ENCODE assay signal across 1 cellular context in the genomic region with DNA sequence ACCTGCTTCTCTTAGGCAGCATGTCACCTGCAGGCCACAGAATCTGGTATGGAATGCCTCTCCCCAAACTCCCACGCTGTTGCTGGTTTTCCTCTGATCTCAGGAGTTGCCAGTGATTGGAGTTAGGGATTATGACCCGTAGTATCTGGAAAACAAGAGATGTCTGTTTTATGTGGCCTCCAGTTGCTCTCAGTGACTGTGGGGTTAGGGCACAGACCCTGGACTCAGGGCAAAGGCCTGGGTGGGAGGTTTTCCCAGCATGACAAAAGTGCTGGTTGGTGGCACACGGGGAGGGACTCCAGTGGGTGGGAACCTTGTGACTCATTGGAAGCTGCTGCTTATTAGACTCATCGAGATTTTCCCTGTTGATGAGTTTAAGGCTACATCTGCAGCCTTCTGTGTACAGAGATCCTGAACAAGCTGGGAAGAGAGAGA.
TF ChIP-seq lines count a peak whose summit lies in the region.

A gene with protein sequence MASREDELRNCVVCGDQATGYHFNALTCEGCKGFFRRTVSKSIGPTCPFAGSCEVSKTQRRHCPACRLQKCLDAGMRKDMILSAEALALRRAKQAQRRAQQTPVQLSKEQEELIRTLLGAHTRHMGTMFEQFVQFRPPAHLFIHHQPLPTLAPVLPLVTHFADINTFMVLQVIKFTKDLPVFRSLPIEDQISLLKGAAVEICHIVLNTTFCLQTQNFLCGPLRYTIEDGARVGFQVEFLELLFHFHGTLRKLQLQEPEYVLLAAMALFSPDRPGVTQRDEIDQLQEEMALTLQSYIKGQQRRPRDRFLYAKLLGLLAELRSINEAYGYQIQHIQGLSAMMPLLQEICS (minus strand): TSS at position 165 of the 435 bp plus-strand sequence. CDS start 1,638 bp downstream, outside the sequence.

TF ChIP-seq in K562, 482 proteins besides CTCF, POLR2A, EP300 and RAD21 (continued from another document):
- TF ChIP-seq ZNF274 (IDR thresholded peaks at IDR 0.05; ENCODE audit: borderline replicate concordance, low read depth, low read length) (no peak), ZNF584 (CRISPR knock-in tag; IDR thresholded peaks at IDR 0.05; ENCODE audit: low read depth) (no peak), NCOA1 (IDR thresholded peaks at IDR 0.05; ENCODE audit: low read depth) (no peak), SIX5 (IDR thresholded peaks at IDR 0.05; ENCODE audit: borderline replicate concordance in 1 of 2, insufficient read depth in 1 of 2, low read depth in 1 of 2, low read length in 2 of 2) (no peak), ZFP1 (CRISPR knock-in tag; IDR thresholded peaks at IDR 0.05) (no peak), POLR2G (IDR thresholded peaks at IDR 0.05; ENCODE audit: low read depth, low read length) (no peak), GATAD2B (IDR thresholded peaks at IDR 0.05; ENCODE audit: borderline replicate concordance) (no peak), SAFB (IDR thresholded peaks at IDR 0.05; ENCODE audit: borderline replicate concordance, low read depth, low read length) (no peak), SMARCE1 (IDR thresholded peaks at IDR 0.05) (no peak), FIP1L1 (IDR thresholded peaks at IDR 0.05; ENCODE audit: low read depth, low read length, poor library complexity, severe bottlenecking) (no peak), ZNF165 (CRISPR knock-in tag; IDR thresholded peaks at IDR 0.05; ENCODE audit: borderline replicate concordance) (no peak)
- TF ChIP-seq, protein P1, sequence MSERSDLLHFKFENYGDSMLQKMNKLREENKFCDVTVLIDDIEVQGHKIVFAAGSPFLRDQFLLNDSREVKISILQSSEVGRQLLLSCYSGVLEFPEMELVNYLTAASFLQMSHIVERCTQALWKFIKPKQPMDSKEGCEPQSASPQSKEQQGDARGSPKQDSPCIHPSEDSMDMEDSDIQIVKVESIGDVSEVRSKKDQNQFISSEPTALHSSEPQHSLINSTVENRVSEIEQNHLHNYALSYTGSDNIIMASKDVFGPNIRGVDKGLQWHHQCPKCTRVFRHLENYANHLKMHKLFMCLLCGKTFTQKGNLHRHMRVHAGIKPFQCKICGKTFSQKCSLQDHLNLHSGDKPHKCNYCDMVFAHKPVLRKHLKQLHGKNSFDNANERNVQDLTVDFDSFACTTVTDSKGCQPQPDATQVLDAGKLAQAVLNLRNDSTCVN (CRISPR knock-in tag; IDR thresholded peaks at IDR 0.05), result no peak
- TF ChIP-seq, protein P2, sequence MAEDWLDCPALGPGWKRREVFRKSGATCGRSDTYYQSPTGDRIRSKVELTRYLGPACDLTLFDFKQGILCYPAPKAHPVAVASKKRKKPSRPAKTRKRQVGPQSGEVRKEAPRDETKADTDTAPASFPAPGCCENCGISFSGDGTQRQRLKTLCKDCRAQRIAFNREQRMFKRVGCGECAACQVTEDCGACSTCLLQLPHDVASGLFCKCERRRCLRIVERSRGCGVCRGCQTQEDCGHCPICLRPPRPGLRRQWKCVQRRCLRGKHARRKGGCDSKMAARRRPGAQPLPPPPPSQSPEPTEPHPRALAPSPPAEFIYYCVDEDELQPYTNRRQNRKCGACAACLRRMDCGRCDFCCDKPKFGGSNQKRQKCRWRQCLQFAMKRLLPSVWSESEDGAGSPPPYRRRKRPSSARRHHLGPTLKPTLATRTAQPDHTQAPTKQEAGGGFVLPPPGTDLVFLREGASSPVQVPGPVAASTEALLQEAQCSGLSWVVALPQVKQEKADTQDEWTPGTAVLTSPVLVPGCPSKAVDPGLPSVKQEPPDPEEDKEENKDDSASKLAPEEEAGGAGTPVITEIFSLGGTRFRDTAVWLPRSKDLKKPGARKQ (CRISPR knock-in tag; IDR thresholded peaks at IDR 0.05), result no peak
- TF ChIP-seq, protein P3, sequence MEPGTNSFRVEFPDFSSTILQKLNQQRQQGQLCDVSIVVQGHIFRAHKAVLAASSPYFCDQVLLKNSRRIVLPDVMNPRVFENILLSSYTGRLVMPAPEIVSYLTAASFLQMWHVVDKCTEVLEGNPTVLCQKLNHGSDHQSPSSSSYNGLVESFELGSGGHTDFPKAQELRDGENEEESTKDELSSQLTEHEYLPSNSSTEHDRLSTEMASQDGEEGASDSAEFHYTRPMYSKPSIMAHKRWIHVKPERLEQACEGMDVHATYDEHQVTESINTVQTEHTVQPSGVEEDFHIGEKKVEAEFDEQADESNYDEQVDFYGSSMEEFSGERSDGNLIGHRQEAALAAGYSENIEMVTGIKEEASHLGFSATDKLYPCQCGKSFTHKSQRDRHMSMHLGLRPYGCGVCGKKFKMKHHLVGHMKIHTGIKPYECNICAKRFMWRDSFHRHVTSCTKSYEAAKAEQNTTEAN (CRISPR knock-in tag; IDR thresholded peaks at IDR 0.05), result no peak
- TF ChIP-seq, protein P4, sequence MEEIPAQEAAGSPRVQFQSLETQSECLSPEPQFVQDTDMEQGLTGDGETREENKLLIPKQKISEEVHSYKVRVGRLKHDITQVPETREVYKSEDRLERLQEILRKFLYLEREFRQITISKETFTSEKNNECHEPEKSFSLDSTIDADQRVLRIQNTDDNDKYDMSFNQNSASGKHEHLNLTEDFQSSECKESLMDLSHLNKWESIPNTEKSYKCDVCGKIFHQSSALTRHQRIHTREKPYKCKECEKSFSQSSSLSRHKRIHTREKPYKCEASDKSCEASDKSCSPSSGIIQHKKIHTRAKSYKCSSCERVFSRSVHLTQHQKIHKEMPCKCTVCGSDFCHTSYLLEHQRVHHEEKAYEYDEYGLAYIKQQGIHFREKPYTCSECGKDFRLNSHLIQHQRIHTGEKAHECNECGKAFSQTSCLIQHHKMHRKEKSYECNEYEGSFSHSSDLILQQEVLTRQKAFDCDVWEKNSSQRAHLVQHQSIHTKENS (CRISPR knock-in tag; IDR thresholded peaks at IDR 0.05), result no peak
- TF ChIP-seq, protein P5, sequence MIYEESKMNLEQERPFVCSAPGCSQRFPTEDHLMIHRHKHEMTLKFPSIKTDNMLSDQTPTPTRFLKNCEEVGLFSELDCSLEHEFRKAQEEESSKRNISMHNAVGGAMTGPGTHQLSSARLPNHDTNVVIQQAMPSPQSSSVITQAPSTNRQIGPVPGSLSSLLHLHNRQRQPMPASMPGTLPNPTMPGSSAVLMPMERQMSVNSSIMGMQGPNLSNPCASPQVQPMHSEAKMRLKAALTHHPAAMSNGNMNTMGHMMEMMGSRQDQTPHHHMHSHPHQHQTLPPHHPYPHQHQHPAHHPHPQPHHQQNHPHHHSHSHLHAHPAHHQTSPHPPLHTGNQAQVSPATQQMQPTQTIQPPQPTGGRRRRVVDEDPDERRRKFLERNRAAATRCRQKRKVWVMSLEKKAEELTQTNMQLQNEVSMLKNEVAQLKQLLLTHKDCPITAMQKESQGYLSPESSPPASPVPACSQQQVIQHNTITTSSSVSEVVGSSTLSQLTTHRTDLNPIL (CRISPR knock-in tag; IDR thresholded peaks at IDR 0.05), result no peak
- TF ChIP-seq, protein P6, sequence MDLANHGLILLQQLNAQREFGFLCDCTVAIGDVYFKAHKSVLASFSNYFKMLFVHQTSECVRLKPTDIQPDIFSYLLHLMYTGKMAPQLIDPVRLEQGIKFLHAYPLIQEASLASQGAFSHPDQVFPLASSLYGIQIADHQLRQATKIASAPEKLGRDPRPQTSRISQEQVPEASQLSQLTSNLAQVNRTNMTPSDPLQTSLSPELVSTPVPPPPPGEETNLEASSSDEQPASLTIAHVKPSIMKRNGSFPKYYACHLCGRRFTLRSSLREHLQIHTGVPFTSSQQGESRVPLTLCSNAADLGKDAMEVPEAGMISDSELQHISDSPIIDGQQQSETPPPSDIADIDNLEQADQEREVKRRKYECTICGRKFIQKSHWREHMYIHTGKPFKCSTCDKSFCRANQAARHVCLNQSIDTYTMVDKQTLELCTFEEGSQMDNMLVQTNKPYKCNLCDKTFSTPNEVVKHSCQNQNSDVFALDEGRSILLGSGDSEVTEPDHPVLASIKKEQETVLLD (IDR thresholded peaks at IDR 0.05), result no peak
